Comparison of ENCODE assay signal across 15 cellular contexts in the genomic region with DNA sequence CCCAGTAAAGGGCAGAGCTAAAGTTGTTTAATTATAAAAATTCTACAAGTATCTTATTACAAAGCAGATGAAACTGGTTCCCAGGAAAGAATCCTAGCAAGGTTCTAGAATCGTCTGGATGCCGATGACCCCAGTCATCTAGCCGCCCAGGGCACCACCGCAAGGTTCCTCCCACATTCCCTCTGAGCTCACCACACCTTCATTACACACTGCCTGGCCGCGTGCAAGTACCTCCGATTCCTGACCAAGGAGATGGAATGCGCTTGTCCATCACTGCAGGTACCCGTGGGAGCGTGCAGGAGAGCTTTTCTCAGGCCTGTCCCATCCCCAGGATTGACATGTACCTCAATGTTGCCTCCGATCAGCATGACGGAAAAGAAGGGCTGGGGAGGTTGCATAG.
DNase-seq lines count a peak whose midpoint lies in the region; ATAC-seq and TF ChIP-seq lines count a peak whose summit lies in the region.
"Had no signal": no experiment of that assay in that cellular context is flagged by ENCODE, and none has a peak within 500 bp of the region (broad histone marks: within the 10 kb centered on the region; RNA-seq: fewer than 3 reads in every experiment).

No MANE protein-coding gene starts in this region.

- no peak overlapping the region for H2BK12ac ChIP-seq in trophoblast cell (ENCODE audit: low read length)

- no peak overlapping the region for H3K9ac ChIP-seq in IMR-90 (ENCODE audit: low read depth, low read length)
- H3K9ac ChIP-seq in trophoblast cell (ENCODE audit: low read length), result no peak overlapping the region

- H4K20me1 ChIP-seq in IMR-90 (ENCODE audit: insufficient read depth, low read length), result no peaks in the 10 kb centered on the region

- H2AK9ac ChIP-seq in IMR-90 (replicated peaks; ENCODE audit: low read depth, low read length, poor library complexity), result peak overlapping the region; percentile 24

- H3K4ac ChIP-seq in IMR-90 (ENCODE audit: low read depth, low read length) (no peak overlapping the region), trophoblast cell (ENCODE audit: low read depth, low read length) (no peak overlapping the region)

- H3K56ac ChIP-seq in IMR-90 (ENCODE audit: extremely low read depth, insufficient read depth, low read length), result no peak overlapping the region

- H3K27me3 ChIP-seq in IMR-90 (ENCODE audit: control insufficient read depth, insufficient read depth, low read length) (no peaks in the 10 kb centered on the region), kidney epithelial cell (ENCODE audit: control insufficient read depth, insufficient read depth, low read length) (no peaks in the 10 kb centered on the region), trophoblast cell (ENCODE audit: insufficient read depth, low read length) (no peaks in the 10 kb centered on the region)

- no peaks in the 10 kb centered on the region for H3K9me1 ChIP-seq in IMR-90 (ENCODE audit: insufficient read depth, low read length)

- H3K27me3 Mint-ChIP-seq in osteocyte (ENCODE audit: unreplicated experiment), result no peaks in the 10 kb centered on the region
- no peaks in the 10 kb centered on the region for H3K27me3 Mint-ChIP-seq in activated CD4-positive, alpha-beta memory T cell treated with anti-CD3 and anti-CD28 coated beads, Interleukin-2, amount 10 ng/mL, durations not matched to agents 7 days and 5 days
- H3K27me3 Mint-ChIP-seq: B cell; CD4-positive, alpha-beta T cell had no signal

- no peak overlapping the region for H3K14ac ChIP-seq in IMR-90 (replicated peaks; ENCODE audit: low read depth, low read length)
- no peak overlapping the region for H3K14ac ChIP-seq in trophoblast cell (ENCODE audit: low read length)

- no peak overlapping the region for H2AFZ ChIP-seq in IMR-90 (replicated peaks; ENCODE audit: low read length, poor library complexity)
- no peak overlapping the region for H2AFZ ChIP-seq in trophoblast cell (ENCODE audit: insufficient read depth, low read length, poor library complexity)

- no CpG with 5 or more reads among the region's 12 CpGs for WGBS in IMR-90 (ENCODE audit: extremely low coverage in 2 of 2, insufficient read length in 1 of 2), 2 experiments
- WGBS in trophoblast cell (ENCODE audit: extremely low coverage, insufficient coverage, insufficient read length), result no CpG with 5 or more reads among the region's 12 CpGs

- H3K36me3 ChIP-seq in IMR-90 (ENCODE audit: control insufficient read depth, insufficient read depth, low read length), result peaks cover 15% of the 10 kb centered on the region
- peaks cover 1% of the 10 kb centered on the region for H3K36me3 ChIP-seq in kidney epithelial cell (ENCODE audit: control insufficient read depth, insufficient read depth, low read length)
- peaks cover 42 to 65% of the 10 kb centered on the region in 2 experiments for H3K36me3 ChIP-seq in trophoblast cell (ENCODE audit: control insufficient read depth in 1 of 2, insufficient read depth in 2 of 2, low read length in 2 of 2)
- H3K36me3 ChIP-seq: HAP-1 had no signal

- H2AK5ac ChIP-seq in IMR-90 (ENCODE audit: low read depth, low read length), result no peak overlapping the region
- no peak overlapping the region for H2AK5ac ChIP-seq in trophoblast cell (ENCODE audit: low read length)

- DNase-seq in IMR-90 (no peak), SW480 (ENCODE audit: low spot score) (peak; percentile 62), kidney epithelial cell (ENCODE audit: low read depth) (peak; percentile 5), trophoblast cell (peak; percentile 92 to 94), DMS153 (lab: John Stamatoyannopoulos, UW) (no peak), osteocyte (ENCODE audit: extremely low spot score, unreplicated experiment) (no peak), NCI-H526 (lab: John Stamatoyannopoulos, UW) (no peak)
- no peak for DNase-seq in activated CD4-positive, alpha-beta memory T cell treated with anti-CD3 and anti-CD28 coated beads, Interleukin-2, amount 10 ng/mL, durations not matched to agents 7 days and 5 days
- DNase-seq: C1 segment of cervical spinal cord; Calu3; CD4-positive, alpha-beta T cell; DMS 273 treated with DMSO at 0.1 percent for 48 hours; DMS79 had no signal

- no peak overlapping the region for H4K91ac ChIP-seq in IMR-90 (ENCODE audit: insufficient read depth, low read depth, low read length)
- no peak overlapping the region for H4K91ac ChIP-seq in trophoblast cell (ENCODE audit: low read depth, low read length)

- no peak overlapping the region for H2BK15ac ChIP-seq in IMR-90 (ENCODE audit: low read depth, low read length)

- dilution Hi-C loops in IMR-90 (cut with HindIII; ENCODE audit: low sequenced_read_pairs, unreplicated experiment), result no loop called here

- no peak overlapping the region for H4K5ac ChIP-seq in IMR-90 (ENCODE audit: low read depth, low read length)

- POLR2A ChIA-PET in IMR-90 (lab: Charles Lee; ENCODE audit: unreplicated experiment), result no interaction called here
- POLR2A ChIA-PET in activated CD4-positive, alpha-beta memory T cell treated with anti-CD3 and anti-CD28 coated beads, Interleukin-2, amount 10 ng/mL, durations not matched to agents 7 days and 5 days (lab: Charles Lee), result no interaction called here

- no peaks in the 10 kb centered on the region for H3K4me1 ChIP-seq in IMR-90 (ENCODE audit: control insufficient read depth, insufficient read depth, low read length)
- peaks cover 3 to 4% of the 10 kb centered on the region in 2 experiments for H3K4me1 ChIP-seq in trophoblast cell (ENCODE audit: control insufficient read depth in 1 of 2, insufficient read depth in 2 of 2, low read length in 2 of 2)
- H3K4me1 ChIP-seq: HAP-1 had no signal

- H4K12ac ChIP-seq in trophoblast cell (ENCODE audit: low read depth, low read length), result no peak overlapping the region

- no peak overlapping the region for H3K4me2 ChIP-seq in IMR-90 (ENCODE audit: low read depth, low read length)
- H3K4me2 ChIP-seq in trophoblast cell (ENCODE audit: low read length), result no peak overlapping the region

- no peak overlapping the region for H3K18ac ChIP-seq in IMR-90 (ENCODE audit: low read depth, low read length)
- no peak overlapping the region for H3K18ac ChIP-seq in trophoblast cell (ENCODE audit: low read length)

- TF ChIP-seq POLR2A in IMR-90 (IDR thresholded peaks at IDR 0.05; ENCODE audit: low read depth, low read length), result no peak

- intact Hi-C loops in IMR-90 (cut with micrococcal nuclease), result no loop called here

- H3K4me3 ChIP-seq in IMR-90 (ENCODE audit: insufficient read depth, low read depth, low read length), result no peak overlapping the region
- H3K4me3 ChIP-seq in kidney epithelial cell (ENCODE audit: low read depth, low read length), result no peak overlapping the region
- no peak overlapping the region for H3K4me3 ChIP-seq in trophoblast cell (ENCODE audit: low read depth, low read length)
- H3K4me3 ChIP-seq: HAP-1 had no signal

- no peaks in the 10 kb centered on the region for H3K9me3 ChIP-seq in IMR-90 (ENCODE audit: control insufficient read depth, insufficient read depth, low read length)
- no peaks in the 10 kb centered on the region for H3K9me3 ChIP-seq in trophoblast cell (ENCODE audit: insufficient read depth, low read depth, low read length)
- H3K9me3 ChIP-seq: HAP-1 had no signal

- H3K79me2 ChIP-seq in trophoblast cell (ENCODE audit: control insufficient read depth, insufficient read depth, low read length, poor library complexity), result no peaks in the 10 kb centered on the region

- H3K27ac ChIP-seq in IMR-90 (ENCODE audit: insufficient read depth, low read length), result no peak overlapping the region
- no peak overlapping the region for H3K27ac ChIP-seq in trophoblast cell (ENCODE audit: low read depth, low read length)

- H4K8ac ChIP-seq in IMR-90 (ENCODE audit: low read depth in 2 of 2, low read length in 2 of 2) (no peak overlapping the region), trophoblast cell (ENCODE audit: low read depth, low read length) (no peak overlapping the region)

- H2BK20ac ChIP-seq in IMR-90 (ENCODE audit: low read depth, low read length), result no peak overlapping the region

- TF ChIP-seq RAD21 in IMR-90 (IDR thresholded peaks at IDR 0.05; ENCODE audit: low read length), result no peak

- no peak for TF ChIP-seq CTCF in IMR-90 (conservative IDR thresholded peaks at IDR 0.05; ENCODE audit: low read depth, low read length)
- TF ChIP-seq CTCF in kidney epithelial cell (IDR thresholded peaks at IDR 0.05; ENCODE audit: insufficient read depth, low read length, poor library complexity, severe bottlenecking), result no peak
- no peak for TF ChIP-seq CTCF in osteocyte (IDR thresholded peaks at IDR 0.05)

- H2BK120ac ChIP-seq in IMR-90 (ENCODE audit: low read depth, low read length), result no peak overlapping the region
- H2BK120ac ChIP-seq in trophoblast cell (ENCODE audit: insufficient read depth, low read length, poor library complexity), result no peak overlapping the region

- no peak overlapping the region for H3K23ac ChIP-seq in IMR-90 (ENCODE audit: low read depth, low read length)
- H3K23ac ChIP-seq in trophoblast cell (ENCODE audit: low read length), result no peak overlapping the region

- H3K79me1 ChIP-seq in IMR-90 (ENCODE audit: low read depth in 1 of 2, low read length in 2 of 2) (no peaks in the 10 kb centered on the region), trophoblast cell (ENCODE audit: low read length) (no peaks in the 10 kb centered on the region)

- no peaks in the 10 kb centered on the region for H3K36me3 Mint-ChIP-seq in osteocyte (ENCODE audit: unreplicated experiment)
- H3K36me3 Mint-ChIP-seq in activated CD4-positive, alpha-beta memory T cell treated with anti-CD3 and anti-CD28 coated beads, Interleukin-2, amount 10 ng/mL, durations not matched to agents 7 days and 5 days (ENCODE audit: low read depth), result no peaks in the 10 kb centered on the region

- BruUV-seq in IMR-90 (replicated peaks; lab: Mats Ljungman, UMichigan), result no TSS peak

- no peaks in the 10 kb centered on the region for H3K4me1 Mint-ChIP-seq in osteocyte (ENCODE audit: unreplicated experiment)
- H3K4me1 Mint-ChIP-seq in activated CD4-positive, alpha-beta memory T cell treated with anti-CD3 and anti-CD28 coated beads, Interleukin-2, amount 10 ng/mL, durations not matched to agents 7 days and 5 days, result no peaks in the 10 kb centered on the region
- H3K4me1 Mint-ChIP-seq: B cell had no signal

- H3K4me3 Mint-ChIP-seq in osteocyte (ENCODE audit: unreplicated experiment), result no peak overlapping the region
- no peak overlapping the region for H3K4me3 Mint-ChIP-seq in activated CD4-positive, alpha-beta memory T cell treated with anti-CD3 and anti-CD28 coated beads, Interleukin-2, amount 10 ng/mL, durations not matched to agents 7 days and 5 days
- H3K4me3 Mint-ChIP-seq: B cell; CD4-positive, alpha-beta T cell had no signal

- ATAC-seq in IMR-90 (ENCODE audit: low read depth), result no peak

- in situ Hi-C loops in IMR-90 (cut with MboI; ENCODE audit: low sequenced_read_pairs), result no loop called here

- H2BK5ac ChIP-seq in IMR-90 (ENCODE audit: low read depth, low read length, poor library complexity, severe bottlenecking), result no peak overlapping the region
- no peak overlapping the region for H2BK5ac ChIP-seq in trophoblast cell (ENCODE audit: low read depth, low read length, poor library complexity)

- H3K27ac Mint-ChIP-seq in osteocyte (ENCODE audit: unreplicated experiment), result no peak overlapping the region
- H3K27ac Mint-ChIP-seq in activated CD4-positive, alpha-beta memory T cell treated with anti-CD3 and anti-CD28 coated beads, Interleukin-2, amount 10 ng/mL, durations not matched to agents 7 days and 5 days, result no peak overlapping the region
- H3K27ac Mint-ChIP-seq: B cell; CD4-positive, alpha-beta T cell had no signal

- CTCF ChIA-PET in IMR-90 (lab: Yijun Ruan, JAX), result no interaction called here
- CTCF ChIA-PET in activated CD4-positive, alpha-beta memory T cell treated with anti-CD3 and anti-CD28 coated beads, Interleukin-2, amount 10 ng/mL, durations not matched to agents 7 days and 5 days (lab: Charles Lee), result no interaction called here

- H3K9me3 Mint-ChIP-seq in osteocyte (ENCODE audit: unreplicated experiment), result peaks cover 9% of the 10 kb centered on the region
- H3K9me3 Mint-ChIP-seq in activated CD4-positive, alpha-beta memory T cell treated with anti-CD3 and anti-CD28 coated beads, Interleukin-2, amount 10 ng/mL, durations not matched to agents 7 days and 5 days, result peaks cover 6% of the 10 kb centered on the region

Comparison
In these comparisons a context has a peak if more than half of its experiments do, and no peak if none do; other contexts are left out.
1. DNase-seq: peak in SW480 (single experiment), kidney epithelial cell (single experiment) and trophoblast cell (2 of 2); none in IMR-90 (single experiment), DMS153 (single experiment), osteocyte (single experiment), activated CD4-positive, alpha-beta memory T cell treated with anti-CD3 and anti-CD28 coated beads, Interleukin-2, amount 10 ng/mL, durations not matched to agents 7 days and 5 days (single experiment) and NCI-H526 (0 of 2).